11 cellular contexts compared by ENCODE assay signal in genomic region chr1:210792703-210793102, GRCh38.
DNase-seq lines count a peak whose midpoint lies in the region; TF ChIP-seq lines count a peak whose summit lies in the region.
"Had no signal": no experiment of that assay in that cellular context is flagged by ENCODE, and none has a peak within 500 bp of the region (broad histone marks: within the 10 kb centered on the region; RNA-seq: fewer than 3 reads in every experiment).

No MANE protein-coding gene starts in this region.

- H3K9me3 ChIP-seq in prostate gland: no peaks in the 10 kb centered on the region

- WGBS in prostate gland: 70% methylated on average over 2 of the region's 2 CpGs

- H3K27ac ChIP-seq in prostate gland: no peak overlapping the region

- no peak overlapping the region for H3K4me3 Mint-ChIP-seq in HFFc6
- H3K4me3 Mint-ChIP-seq in activated CD4-positive, alpha-beta memory T cell treated with anti-CD3 and anti-CD28 coated beads, Interleukin-2, amount 10 ng/mL, durations not matched to agents 7 days and 5 days: no peak overlapping the region
- H3K4me3 Mint-ChIP-seq: activated CD4-positive, alpha-beta memory T cell treated with anti-CD3 and anti-CD28 coated beads for 36 hours had no signal

- H3K9me3 Mint-ChIP-seq in HFFc6: no peaks in the 10 kb centered on the region
- no peaks in the 10 kb centered on the region for H3K9me3 Mint-ChIP-seq in activated CD4-positive, alpha-beta memory T cell treated with anti-CD3 and anti-CD28 coated beads, Interleukin-2, amount 10 ng/mL, durations not matched to agents 7 days and 5 days
- H3K9me3 Mint-ChIP-seq: activated CD4-positive, alpha-beta memory T cell treated with anti-CD3 and anti-CD28 coated beads for 36 hours had no signal

- peaks cover 17% of the 10 kb centered on the region for H3K4me1 Mint-ChIP-seq in HFFc6 (ENCODE audit: low read depth)
- peaks cover 9% of the 10 kb centered on the region for H3K4me1 Mint-ChIP-seq in activated CD4-positive, alpha-beta memory T cell treated with anti-CD3 and anti-CD28 coated beads, Interleukin-2, amount 10 ng/mL, durations not matched to agents 7 days and 5 days

- no peak for TF ChIP-seq POLR2A in prostate gland (IDR thresholded peaks at IDR 0.05)

- no peaks in the 10 kb centered on the region for H3K36me3 ChIP-seq in kidney epithelial cell (ENCODE audit: control insufficient read depth, insufficient read depth, low read length)
- no peaks in the 10 kb centered on the region for H3K36me3 ChIP-seq in prostate gland

- H3K27me3 Mint-ChIP-seq in HFFc6 (ENCODE audit: insufficient read depth): peaks cover 7% of the 10 kb centered on the region
- peaks cover 2% of the 10 kb centered on the region for H3K27me3 Mint-ChIP-seq in activated CD4-positive, alpha-beta memory T cell treated with anti-CD3 and anti-CD28 coated beads, Interleukin-2, amount 10 ng/mL, durations not matched to agents 7 days and 5 days

- H3K4me1 ChIP-seq in prostate gland (replicated peaks): no peaks in the 10 kb centered on the region

- H3K4me3 ChIP-seq in astrocyte of the cerebellum (ENCODE audit: low read depth, low read length) (no peak overlapping the region), kidney epithelial cell (ENCODE audit: low read depth, low read length) (no peak overlapping the region), prostate gland (no peak overlapping the region)

- H3K36me3 Mint-ChIP-seq in HFFc6 (ENCODE audit: low read depth): no peaks in the 10 kb centered on the region
- no peaks in the 10 kb centered on the region for H3K36me3 Mint-ChIP-seq in activated CD4-positive, alpha-beta memory T cell treated with anti-CD3 and anti-CD28 coated beads, Interleukin-2, amount 10 ng/mL, durations not matched to agents 7 days and 5 days (ENCODE audit: low read depth)
- H3K36me3 Mint-ChIP-seq: activated CD4-positive, alpha-beta memory T cell treated with anti-CD3 and anti-CD28 coated beads for 36 hours had no signal

- CTCF ChIA-PET in activated CD4-positive, alpha-beta memory T cell treated with anti-CD3 and anti-CD28 coated beads, Interleukin-2, amount 10 ng/mL, durations not matched to agents 7 days and 5 days (lab: Charles Lee): no interaction called here

- H3K27me3 ChIP-seq in kidney epithelial cell (ENCODE audit: control insufficient read depth, insufficient read depth, low read length): no peaks in the 10 kb centered on the region
- H3K27me3 ChIP-seq in prostate gland (replicated peaks; ENCODE audit: insufficient read depth): no peaks in the 10 kb centered on the region

- TF ChIP-seq CTCF in HFFc6 (IDR thresholded peaks at IDR 0.05) (no peak), astrocyte of the cerebellum (IDR thresholded peaks at IDR 0.05; ENCODE audit: low read depth, low read length, missing control alignments) (no peak), kidney epithelial cell (IDR thresholded peaks at IDR 0.05; ENCODE audit: insufficient read depth, low read length, poor library complexity, severe bottlenecking) (no peak), prostate gland (IDR thresholded peaks at IDR 0.05) (no peak)

- H3K27ac Mint-ChIP-seq in HFFc6: no peak overlapping the region
- H3K27ac Mint-ChIP-seq in activated CD4-positive, alpha-beta memory T cell treated with anti-CD3 and anti-CD28 coated beads, Interleukin-2, amount 10 ng/mL, durations not matched to agents 7 days and 5 days: no peak overlapping the region
- H3K27ac Mint-ChIP-seq: activated CD4-positive, alpha-beta memory T cell treated with anti-CD3 and anti-CD28 coated beads for 36 hours had no signal

- POLR2A ChIA-PET in activated CD4-positive, alpha-beta memory T cell treated with anti-CD3 and anti-CD28 coated beads, Interleukin-2, amount 10 ng/mL, durations not matched to agents 7 days and 5 days (lab: Charles Lee): no interaction called here

- intact Hi-C loops in prostate gland (cut with DNase I): no loop called here

- in situ Hi-C loops in astrocyte of the cerebellum (cut with HindIII; ENCODE audit: low sequenced_read_pairs): no loop called here

- DNase-seq in AG20443 (ENCODE audit: low spot score) (peak; percentile 71), HFFc6 (peak; percentile 81), astrocyte of the cerebellum (ENCODE audit: low read depth) (peak; percentile 53), kidney epithelial cell (ENCODE audit: low read depth) (peak; percentile 65), COR-L47 (lab: John Stamatoyannopoulos, UW) (no peak), cerebellar cortex (ENCODE audit: low spot score) (no peak), prostate gland (ENCODE audit: low spot score) (no peak)
- no peak for DNase-seq in activated CD4-positive, alpha-beta memory T cell treated with anti-CD3 and anti-CD28 coated beads, Interleukin-2, amount 10 ng/mL, durations not matched to agents 7 days and 5 days
- DNase-seq: activated CD4-positive, alpha-beta memory T cell treated with anti-CD3 and anti-CD28 coated beads for 36 hours; left colon; stimulated activated CD4-positive, alpha-beta T cell treated with anti-CD3 and anti-CD28 coated beads, Interleukin-1b, Interleukin-23, amount 100 ng/mL, for 48 hours had no signal

Comparison
In these comparisons a context has a peak if more than half of its experiments do, and no peak if none do; other contexts are left out.
1. DNase-seq: peak in AG20443 (single experiment), HFFc6 (single experiment), astrocyte of the cerebellum (single experiment) and kidney epithelial cell (single experiment); none in COR-L47 (single experiment), cerebellar cortex (single experiment), activated CD4-positive, alpha-beta memory T cell treated with anti-CD3 and anti-CD28 coated beads, Interleukin-2, amount 10 ng/mL, durations not matched to agents 7 days and 5 days (single experiment) and prostate gland (single experiment).